Comparison of ENCODE assay signal across 21 cellular contexts in the genomic region with DNA sequence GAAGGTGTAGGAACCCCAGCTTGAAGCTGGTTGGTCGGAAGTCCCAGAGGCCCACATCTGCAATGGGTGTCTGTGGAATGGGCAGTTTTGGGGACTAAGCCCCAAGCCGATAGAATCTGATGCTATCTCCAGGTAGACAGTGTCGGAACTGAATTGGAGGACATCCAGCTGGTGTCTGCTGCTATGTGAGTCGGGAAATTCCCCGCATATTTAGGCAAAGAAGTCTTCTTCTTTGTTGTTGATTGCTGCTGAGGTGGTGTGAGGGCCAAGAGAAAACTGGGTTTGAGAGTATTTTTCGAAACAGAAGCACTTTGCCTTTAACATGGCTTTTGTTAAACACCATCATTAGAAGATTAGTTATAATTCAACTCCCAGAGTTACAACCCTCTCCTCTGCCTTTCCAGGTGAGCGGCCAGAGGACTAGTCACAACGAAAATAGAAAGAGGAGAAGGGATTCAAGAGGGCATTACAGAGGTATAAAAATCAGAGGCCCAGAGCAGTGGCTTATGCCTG. TPM values are rescaled to one million over a fixed set of nuclear protein-coding genes. Genes with fewer than 3 reads are reported as not detected.
DNase-seq lines count a peak whose midpoint lies in the region; ATAC-seq, FAIRE-seq and TF ChIP-seq lines count a peak whose summit lies in the region.
"Had no signal": no experiment of that assay in that cellular context is flagged by ENCODE, and none has a peak within 500 bp of the region (broad histone marks: within the 10 kb centered on the region; RNA-seq: fewer than 3 reads in every experiment).

No MANE protein-coding gene starts in this region.

- no peak overlapping the region for H2BK20ac ChIP-seq in H9 (ENCODE audit: low read depth, low read length, poor library complexity, severe bottlenecking)
- no peak overlapping the region for H2BK20ac ChIP-seq in H1 (ENCODE audit: low read length)

- no peaks in the 10 kb centered on the region for H3K79me2 ChIP-seq in H9 (ENCODE audit: insufficient read depth, low read length)
- no peaks in the 10 kb centered on the region for H3K79me2 ChIP-seq in H1 (ENCODE audit: control insufficient read depth in 1 of 2, insufficient read depth in 2 of 2, low read length in 2 of 2)

- no peak overlapping the region for H2AK5ac ChIP-seq in H9 (ENCODE audit: insufficient read length, low read length)
- no peak overlapping the region for H2AK5ac ChIP-seq in H1 (ENCODE audit: low read depth, low read length)
- peak overlapping the region; percentile 72 for H2AK5ac ChIP-seq in mesenchymal stem cell (ENCODE audit: low read length, severe bottlenecking)

- WGBS in H9 (ENCODE audit: extremely low coverage, insufficient read length, low lambda C conversion rate) = no CpG with 5 or more reads among the region's 8 CpGs
- WGBS in H1 (ENCODE audit: extremely low coverage in 1 of 2, insufficient coverage in 1 of 2, insufficient read length in 1 of 2, insufficient replicate concordance in 2 of 2, low coverage in 1 of 2, low lambda C conversion rate in 2 of 2, missing lambda C conversion rate in 1 of 2), 2 experiments = 77% methylated on average over 8 of the region's 8 CpGs; no CpG with 5 or more reads in 1 of the 2 experiments
- 83% methylated on average over 7 of the region's 8 CpGs for WGBS in mesenchymal stem cell

- no peak overlapping the region for H2BK5ac ChIP-seq in H9 (ENCODE audit: insufficient read length, low read length)
- H2BK5ac ChIP-seq in H1 (ENCODE audit: low read depth, low read length) = no peak overlapping the region
- H2BK5ac ChIP-seq in mesenchymal stem cell (ENCODE audit: low read depth, low read length, poor library complexity, severe bottlenecking) = no peak overlapping the region

- H3K79me1 ChIP-seq in H9 (ENCODE audit: insufficient read depth, low read depth, low read length, poor library complexity, severe bottlenecking) = no peaks in the 10 kb centered on the region
- H3K79me1 ChIP-seq in H1 (ENCODE audit: low read depth, low read length) = no peaks in the 10 kb centered on the region
- no peaks in the 10 kb centered on the region for H3K79me1 ChIP-seq in mesenchymal stem cell (replicated peaks; ENCODE audit: low read length, poor library complexity, severe bottlenecking)

- H3K27me3 ChIP-seq in H9 (ENCODE audit: insufficient read depth, low read length) (no peaks in the 10 kb centered on the region), H1 (replicated peaks in 1 of 4; ENCODE audit: control insufficient read depth in 3 of 4, extremely low read depth in 1 of 4, insufficient read depth in 3 of 4, low read length in 3 of 4) (no peaks in the 10 kb centered on the region), mesenchymal stem cell (ENCODE audit: control insufficient read depth in 1 of 2, insufficient read depth in 1 of 2, low read length in 2 of 2) (no peaks in the 10 kb centered on the region), tibial artery (no peaks in the 10 kb centered on the region)
- H3K27me3 ChIP-seq: BE2C, MG63 had no signal

- H3K4me2 ChIP-seq in H9 (ENCODE audit: insufficient read depth, insufficient read length, low read length) = no peak overlapping the region
- H3K4me2 ChIP-seq in H1 (ENCODE audit: insufficient read depth in 1 of 2, low read depth in 2 of 2, low read length in 2 of 2) = peak overlapping the region in 1 of 2 experiments; percentile 4; a peak in 1 of 4 replicates
- H3K4me2 ChIP-seq in mesenchymal stem cell (ENCODE audit: low read length, poor library complexity, severe bottlenecking) = no peak overlapping the region

- H3K36me3 ChIP-seq in H1 (ENCODE audit: control insufficient read depth in 2 of 4, insufficient read depth in 4 of 4, low read length in 3 of 4) (no peaks in the 10 kb centered on the region), mesenchymal stem cell (ENCODE audit: control insufficient read depth in 1 of 2, insufficient read depth in 2 of 2, low read depth in 1 of 2, low read length in 2 of 2) (no peaks in the 10 kb centered on the region), tibial artery (no peaks in the 10 kb centered on the region)
- H3K36me3 ChIP-seq: BE2C, MG63 had no signal

- H3K9me3 ChIP-seq in H9 (ENCODE audit: control insufficient read depth, low read depth, low read length) (no peaks in the 10 kb centered on the region), H1 (ENCODE audit: insufficient read depth in 2 of 2, low read depth in 1 of 2, low read length in 1 of 2) (no peaks in the 10 kb centered on the region; a peak in 1 of 4 replicates), mesenchymal stem cell (ENCODE audit: control insufficient read depth, low read length) (no peaks in the 10 kb centered on the region), tibial artery (no peaks in the 10 kb centered on the region)
- H3K9me3 ChIP-seq: BE2C, MG63 had no signal

- TF ChIP-seq CTCF in H9 (conservative IDR thresholded peaks at IDR 0.05) (no peak), H1 (IDR thresholded peaks at IDR 0.05; ENCODE audit: control extremely low read depth in 1 of 3, insufficient read depth in 1 of 3, low read depth in 1 of 3, low read length in 3 of 3) (no peak), tibial artery (IDR thresholded peaks at IDR 0.05) (no peak)

- TF ChIP-seq EP300 in H1 (IDR thresholded peaks at IDR 0.05; ENCODE audit: borderline replicate concordance in 1 of 2, low read depth in 2 of 2, low read length in 2 of 2) = no peak

- peak overlapping the region in 1 of 3 experiments; percentile 24; a peak in 3 of 7 replicates for H3K27ac Mint-ChIP-seq in H9
- H3K27ac Mint-ChIP-seq: CD4-positive, CD25-positive, alpha-beta regulatory T cell had no signal

- H4K5ac ChIP-seq in H9 (ENCODE audit: insufficient read length, low read depth, low read length) (no peak overlapping the region), H1 (ENCODE audit: insufficient read length, low read depth, low read length) (no peak overlapping the region)

- H3K23me2 ChIP-seq in H9 (ENCODE audit: insufficient read length, low read depth, low read length, poor library complexity, severe bottlenecking) (no peaks in the 10 kb centered on the region), H1 (ENCODE audit: low read depth, low read length) (no peaks in the 10 kb centered on the region; the same call in 1 of the 2 replicates)

- H3K27ac ChIP-seq in H9 (ENCODE audit: insufficient read length, low read depth, low read length) = no peak overlapping the region
- no peak overlapping the region for H3K27ac ChIP-seq in H1 (ENCODE audit: low read depth, low read length)
- H3K27ac ChIP-seq in mesenchymal stem cell (ENCODE audit: low read length, poor library complexity, severe bottlenecking) = no peak overlapping the region
- no peak overlapping the region for H3K27ac ChIP-seq in tibial artery

- H3K4me3 ChIP-seq in H1 (ENCODE audit: extremely low read depth in 1 of 4, insufficient read depth in 2 of 4, low read depth in 3 of 4, low read length in 4 of 4) (no peak overlapping the region), mesenchymal stem cell (ENCODE audit: insufficient read depth in 1 of 2, low read depth in 1 of 2, low read length in 2 of 2) (no peak overlapping the region), tibial artery (no peak overlapping the region)
- H3K4me3 ChIP-seq: K562, MG63 had no signal

- no peaks in the 10 kb centered on the region; a peak in 1 of 7 replicates for H3K36me3 Mint-ChIP-seq in H9 (ENCODE audit: insufficient read depth in 1 of 3, low read depth in 3 of 3)

- H3K27me3 Mint-ChIP-seq in H9 (ENCODE audit: low read depth) = no peaks in the 10 kb centered on the region
- H3K27me3 Mint-ChIP-seq: CD4-positive, CD25-positive, alpha-beta regulatory T cell had no signal

- H3K14ac ChIP-seq in H9 (ENCODE audit: insufficient read depth, low read length) (no peak overlapping the region), H1 (ENCODE audit: insufficient read length) (no peak overlapping the region), mesenchymal stem cell (ENCODE audit: low read length in 2 of 2) (no peak overlapping the region)

- ATAC-seq in HG02610 (IDR thresholded peaks at IDR 0.05; ENCODE audit: unreplicated experiment) = no peak
- ATAC-seq: K562 had no signal

- H3K4me3 Mint-ChIP-seq in H9 = no peak overlapping the region
- H3K4me3 Mint-ChIP-seq: CD4-positive, CD25-positive, alpha-beta regulatory T cell had no signal

- H2BK120ac ChIP-seq in H9 (ENCODE audit: low read depth, low read length, poor library complexity, severe bottlenecking) = no peak overlapping the region
- no peak overlapping the region for H2BK120ac ChIP-seq in H1 (replicated peaks; ENCODE audit: low read depth, low read length)
- H2BK120ac ChIP-seq in mesenchymal stem cell (ENCODE audit: low read depth, low read length) = no peak overlapping the region

- H3K9me3 Mint-ChIP-seq in H9 = peaks cover 2 to 6% of the 10 kb centered on the region in 2 experiments; a peak in 3 of 5 replicates
- H3K9me3 Mint-ChIP-seq: CD4-positive, CD25-positive, alpha-beta regulatory T cell had no signal

- peaks cover 7 to 9% of the 10 kb centered on the region in 2 experiments for H3K4me1 Mint-ChIP-seq in H9
- H3K4me1 Mint-ChIP-seq: CD4-positive, CD25-positive, alpha-beta regulatory T cell had no signal

- POLR2A ChIA-PET in H1 (lab: Charles Lee; ENCODE audit: partially characterized antibody) = no interaction called here

- CTCF ChIA-PET in H1 (lab: Charles Lee; ENCODE audit: partially characterized antibody) = interaction anchor here (0.6 to 0.7 kb wide), 2 partner anchors 23 to 26 kb away, joined by 3 read pairs; no protein-coding TSS in a partner anchor

- H2BK12ac ChIP-seq in H9 (ENCODE audit: insufficient read length, low read depth, low read length) (no peak overlapping the region), H1 (ENCODE audit: low read depth, low read length) (no peak overlapping the region), mesenchymal stem cell (ENCODE audit: low read length in 2 of 2) (no peak overlapping the region)

- H2AFZ ChIP-seq in H9 (ENCODE audit: low read length) (peak overlapping the region; percentile 65), H1 (ENCODE audit: low read length) (peak overlapping the region; percentile 58; the same call in 1 of the 2 replicates), mesenchymal stem cell (ENCODE audit: low read depth, low read length) (no peak overlapping the region)

- H3K23ac ChIP-seq in H9 (ENCODE audit: insufficient read length, low read depth, low read length) (no peak overlapping the region), H1 (ENCODE audit: insufficient read length) (no peak overlapping the region), mesenchymal stem cell (ENCODE audit: low read length in 2 of 2) (no peak overlapping the region)

- H3K56ac ChIP-seq in H9 (ENCODE audit: insufficient read length, low read depth, low read length) (no peak overlapping the region), H1 (replicated peaks; ENCODE audit: insufficient read length, low read depth, low read length) (no peak overlapping the region)

- H4K20me1 ChIP-seq in H9 (ENCODE audit: control insufficient read depth, insufficient read depth, insufficient read length) (no peaks in the 10 kb centered on the region), H1 (replicated peaks in 1 of 2; ENCODE audit: control insufficient read depth in 1 of 2, insufficient read depth in 2 of 2, low read length in 2 of 2) (no peaks in the 10 kb centered on the region)

- H2BK15ac ChIP-seq in H9 (ENCODE audit: low read depth, low read length) (no peak overlapping the region), H1 (ENCODE audit: low read length) (no peak overlapping the region), mesenchymal stem cell (ENCODE audit: low read depth, poor library complexity, severe bottlenecking) (no peak overlapping the region)

- no peak overlapping the region for H4K91ac ChIP-seq in H9 (ENCODE audit: insufficient read length, low read depth, low read length)
- H4K91ac ChIP-seq in H1 (replicated peaks; ENCODE audit: insufficient read length, low read length) = no peak overlapping the region
- H4K91ac ChIP-seq in mesenchymal stem cell (ENCODE audit: low read length) = no peak overlapping the region

- peaks cover 9% of the 10 kb centered on the region; the same call in 1 of the 2 replicates for H3K4me1 ChIP-seq in H9 (ENCODE audit: insufficient read depth, low read length)
- H3K4me1 ChIP-seq in H1 (replicated peaks in 1 of 4; ENCODE audit: control insufficient read depth in 3 of 4, insufficient read depth in 4 of 4, low read length in 3 of 4) = peaks cover 0 to 7% (median 2%) of the 10 kb centered on the region in 4 experiments; a peak in 2 of 7 replicates
- no peaks in the 10 kb centered on the region for H3K4me1 ChIP-seq in mesenchymal stem cell (ENCODE audit: control insufficient read depth, insufficient read depth, low read depth, low read length)
- no peaks in the 10 kb centered on the region for H3K4me1 ChIP-seq in tibial artery
- H3K4me1 ChIP-seq: BE2C had no signal

- TF ChIP-seq POLR2A in H1 (IDR thresholded peaks at IDR 0.05; ENCODE audit: control extremely low read depth in 1 of 2, low read depth in 2 of 2, low read length in 2 of 2) = no peak

- H3K18ac ChIP-seq in H9 (ENCODE audit: insufficient read length, low read depth, low read length) (no peak overlapping the region), H1 (ENCODE audit: extremely low read depth, low read length) (no peak overlapping the region), mesenchymal stem cell (ENCODE audit: low read depth in 1 of 2, low read length in 2 of 2) (no peak overlapping the region)

- no peak overlapping the region for H3T11ph ChIP-seq in H9 (ENCODE audit: low read length)

- H3K9ac ChIP-seq in H9 (ENCODE audit: extremely low read depth, insufficient read length, low read length) = no peak overlapping the region
- no peak overlapping the region for H3K9ac ChIP-seq in H1 (replicated peaks in 1 of 4; ENCODE audit: extremely low read depth in 1 of 4, low read depth in 3 of 4, low read length in 3 of 4)
- no peak overlapping the region for H3K9ac ChIP-seq in mesenchymal stem cell (ENCODE audit: low read length)

- TF ChIP-seq RAD21 in H1 (IDR thresholded peaks at IDR 0.05 in 1 of 2, conservative IDR thresholded peaks at IDR 0.05 in 1 of 2; ENCODE audit: low read depth in 2 of 2, low read length in 2 of 2) = no peak

- intact Hi-C loops in tibial artery (cut with DNase I; ENCODE audit: low total_unique reads) = no loop called here

- FAIRE-seq in H1 (lab: Jason Lieb, UNC) = no peak
- FAIRE-seq: GM12892, K562 had no signal

- H4K8ac ChIP-seq in H9 (replicated peaks; ENCODE audit: insufficient read length, low read depth, low read length) (no peak overlapping the region), H1 (ENCODE audit: extremely low read depth, insufficient read depth, low read length) (no peak overlapping the region), mesenchymal stem cell (ENCODE audit: low read length) (no peak overlapping the region)

- DNase-seq in H9 (peak; percentile 37), H1 (ENCODE audit: low read depth in 1 of 2, low spot score in 2 of 2) (no peak), mesenchymal stem cell (no peak), renal cortical epithelial cell (ENCODE audit: low read depth) (peak; percentile 36), HuH-7 (ENCODE audit: low spot score) (no peak), tibial artery (no peak)
- DNase-seq: BE2C; CD4-positive, CD25-positive, alpha-beta regulatory T cell; COR-L47; DND-41; GOT3; MG63; NCI-H1048; NCI-H1417 treated with DMSO at 0.1 percent for 48 hours; NCI-H187; NCI-H446; NCI-H526; SHP77 had no signal

- H3K4ac ChIP-seq in H9 (ENCODE audit: low read depth, low read length) (no peak overlapping the region), H1 (replicated peaks; ENCODE audit: insufficient read length, low read depth, low read length) (no peak overlapping the region), mesenchymal stem cell (ENCODE audit: low read depth in 1 of 2, low read length in 2 of 2) (no peak overlapping the region)

RNA-seq across cellular contexts. Expression of a gene that starts 49.4 kb away (rescaled TPM):
- 180 and 183 TPM in 2 replicates for total RNA-seq in H9 (2021)
- total RNA-seq in H1 (2021; fragmentation: NEBNext Ultra II Directional; extraction: Animal tissue kit (Norgen Biotek cat#: 25700)) = 184 and 189 TPM in 2 replicates
- polyA plus RNA-seq in H1 (2011; rRNA removed) = 32.5 and 51.7 TPM in 2 replicates
- 84.8 TPM for polyA plus RNA-seq in H1 (2011; cell fraction: cytosol; rRNA removed)
- 31.7 TPM for polyA plus RNA-seq in H1 (2011; cell fraction: nucleus; rRNA removed)
- 95.9 to 118 TPM (median 110 TPM) in 4 replicates for polyA plus RNA-seq in H1 (2012, experiment 1 of 2)
- 9.4 TPM for polyA plus RNA-seq in H1 (2012, experiment 2 of 2)
- 81.1 TPM for polyA plus RNA-seq in H1 (2013, experiment 1 of 2)
- polyA plus RNA-seq in H1 (2013, experiment 2 of 2) = 87.4 TPM
- polyA minus RNA-seq in H1 (2011; rRNA and poly(A)+ RNA removed) = 138 and 148 TPM in 2 replicates
- 159 TPM for polyA minus RNA-seq in H1 (2011; cell fraction: cytosol; rRNA and poly(A)+ RNA removed)
- polyA minus RNA-seq in H1 (2011; cell fraction: nucleus; rRNA and poly(A)+ RNA removed) = 89.2 TPM
- polyA plus RNA-seq in mesenchymal stem cell (2013, experiment 1 of 2) = 208 TPM
- polyA plus RNA-seq in mesenchymal stem cell (2013, experiment 2 of 2) = 206 TPM
- 456 and 486 TPM in 2 replicates for total RNA-seq in renal cortical epithelial cell

Comparison
In these comparisons a context has a peak if more than half of its experiments do, and no peak if none do; other contexts are left out.
1. DNase-seq: peak in H9 (single experiment) and renal cortical epithelial cell (single experiment); none in H1 (0 of 2), mesenchymal stem cell (single experiment), HuH-7 (single experiment) and tibial artery (0 of 2).